In the genomic region with DNA sequence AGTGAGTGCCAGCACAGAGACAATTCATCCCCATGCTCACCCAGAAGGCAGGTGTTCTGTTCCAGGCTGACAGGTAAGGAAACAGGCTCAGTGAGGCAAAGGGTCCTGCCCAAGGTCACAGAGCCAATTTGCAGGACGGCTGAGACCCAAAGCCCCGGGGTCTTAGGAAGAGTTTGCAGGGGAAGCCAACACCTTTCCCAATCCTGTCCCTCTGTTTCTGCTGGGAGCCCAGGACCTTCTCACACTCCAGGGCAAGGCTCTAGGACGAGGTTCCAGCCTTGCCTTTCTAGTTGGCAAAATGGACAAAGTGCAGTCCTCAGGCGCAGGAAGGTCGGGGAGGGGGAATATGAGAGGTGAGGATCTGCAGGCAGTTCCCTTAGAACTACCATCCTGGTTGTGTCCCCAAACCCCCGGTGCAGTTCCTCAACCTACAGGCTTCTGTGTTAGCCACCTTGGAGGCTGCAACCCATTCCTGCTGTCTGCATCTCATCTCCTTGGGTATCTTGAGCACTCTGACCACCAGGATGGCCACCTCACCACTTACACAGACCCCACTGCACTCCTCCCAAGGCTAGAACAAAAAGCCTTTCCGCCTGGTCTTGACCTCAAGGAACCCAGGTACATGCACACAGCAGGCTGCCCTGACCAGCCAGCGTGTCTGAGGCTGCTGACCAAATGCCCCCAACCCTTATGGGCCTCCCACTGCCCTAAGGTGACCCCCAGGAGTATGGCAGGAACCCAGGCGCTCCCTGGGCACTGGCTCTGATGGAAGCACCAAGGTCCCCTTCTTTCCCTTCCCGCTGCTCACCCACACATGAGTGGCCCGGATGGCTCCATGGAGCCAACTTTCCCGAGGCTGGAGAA, we compare ENCODE assay signal across 1 cellular context.
TF ChIP-seq lines count a peak whose summit lies in the region.

No MANE protein-coding gene starts in this region.

TF ChIP-seq in A549, 52 proteins besides CTCF, POLR2A, EP300 and RAD21 (continued from another document):
- TF ChIP-seq, protein P1, sequence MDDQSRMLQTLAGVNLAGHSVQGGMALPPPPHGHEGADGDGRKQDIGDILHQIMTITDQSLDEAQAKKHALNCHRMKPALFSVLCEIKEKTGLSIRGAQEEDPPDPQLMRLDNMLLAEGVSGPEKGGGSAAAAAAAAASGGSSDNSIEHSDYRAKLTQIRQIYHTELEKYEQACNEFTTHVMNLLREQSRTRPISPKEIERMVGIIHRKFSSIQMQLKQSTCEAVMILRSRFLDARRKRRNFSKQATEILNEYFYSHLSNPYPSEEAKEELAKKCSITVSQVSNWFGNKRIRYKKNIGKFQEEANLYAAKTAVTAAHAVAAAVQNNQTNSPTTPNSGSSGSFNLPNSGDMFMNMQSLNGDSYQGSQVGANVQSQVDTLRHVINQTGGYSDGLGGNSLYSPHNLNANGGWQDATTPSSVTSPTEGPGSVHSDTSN (IDR thresholded peaks at IDR 0.05) = no peak
- no peak for TF ChIP-seq GATA3 (IDR thresholded peaks at IDR 0.05; ENCODE audit: borderline replicate concordance)
- no peak for TF ChIP-seq RCOR1 (IDR thresholded peaks at IDR 0.05; ENCODE audit: low read depth, low read length)
- no peak for TF ChIP-seq CEBPB (IDR thresholded peaks at IDR 0.05)
- no peak for TF ChIP-seq HOXB13 (CRISPR knock-in tag; IDR thresholded peaks at IDR 0.05; ENCODE audit: low read depth)
- TF ChIP-seq ZSCAN20 (CRISPR knock-in tag; IDR thresholded peaks at IDR 0.05) = no peak
- TF ChIP-seq HEYL (CRISPR knock-in tag; IDR thresholded peaks at IDR 0.05) = no peak
- no peak for TF ChIP-seq HDAC2 (IDR thresholded peaks at IDR 0.05)
- TF ChIP-seq FOSL2 (IDR thresholded peaks at IDR 0.05) = no peak
- no peak for TF ChIP-seq FOSL2 (CRISPR knock-in tag; IDR thresholded peaks at IDR 0.05)
- no peak for TF ChIP-seq KDM1A (IDR thresholded peaks at IDR 0.05; ENCODE audit: low read depth)
- no peak for TF ChIP-seq ZC3H11A (IDR thresholded peaks at IDR 0.05)
- no peak for TF ChIP-seq FOSB (CRISPR knock-in tag; IDR thresholded peaks at IDR 0.05)
TF ChIP-seq in A549: peak in this region for 0.
